In genomic region chr17:65519471-65519870, GRCh38 we compare ENCODE assay signal across 18 cellular contexts.
"Had no signal": no experiment of that assay in that cellular context is flagged by ENCODE, and none has a peak within 500 bp of the region (broad histone marks: within the 10 kb centered on the region; RNA-seq: fewer than 3 reads in every experiment).

No MANE protein-coding gene starts in this region.

- H3K4me1 Mint-ChIP-seq: activated B cell treated with CpG ODN at 0.5 μM for 24 hours had no signal

- H3K36me3 Mint-ChIP-seq: activated CD8-positive, alpha-beta memory T cell treated with anti-CD3 and anti-CD28 coated beads, Interleukin-2, amount 10 ng/mL, durations not matched to agents 7 days and 5 days; activated naive CD4-positive, alpha-beta T cell treated with anti-CD3 and anti-CD28 coated beads, Interleukin-2, amount 50 U/mL, for 24 hours had no signal

- DNase-seq: activated B cell treated with CpG ODN at 0.5 μM for 24 hours; activated CD4-positive, alpha-beta T cell treated with anti-CD3 and anti-CD28 coated beads, Interleukin-2, amount 50 U/mL, for 1 hour; activated CD8-positive, alpha-beta memory T cell treated with anti-CD3 and anti-CD28 coated beads, Interleukin-2, amount 10 ng/mL, durations not matched to agents 7 days and 5 days; activated effector memory CD4-positive, alpha-beta T cell treated with Interleukin-2 at 50 U/mL for 16 hours; activated T-cell treated with anti-CD3 and anti-CD28 coated beads, Interleukin-2, amount 50 U/mL, for 24 hours; body of pancreas; foreskin melanocyte; heart left ventricle; small intestine; stimulated activated naive CD4-positive, alpha-beta T cell; substantia nigra; transverse colon had no signal

- H3K9me3 ChIP-seq: body of pancreas, esophagus muscularis mucosa, heart left ventricle, neutrophil, right atrium auricular region, transverse colon had no signal

- H3K9me3 Mint-ChIP-seq: activated naive CD4-positive, alpha-beta T cell treated with anti-CD3 and anti-CD28 coated beads, Interleukin-2, amount 50 U/mL, for 24 hours; activated T-cell treated with anti-CD3 and anti-CD28 coated beads, Interleukin-2, amount 50 U/mL, for 24 hours; T-helper 1 cell treated with Interleukin-12 subunit alpha and Interleukin-12 subunit beta and Interleukin-4 antibody, amounts not matched to agents 30 μg/mL and 1 μg/mL, for 36 hours had no signal

- H3K27ac Mint-ChIP-seq: activated B cell treated with CpG ODN at 0.5 μM for 24 hours; activated CD8-positive, alpha-beta memory T cell treated with anti-CD3 and anti-CD28 coated beads, Interleukin-2, amount 10 ng/mL, durations not matched to agents 7 days and 5 days; activated T-cell treated with anti-CD3 and anti-CD28 coated beads, Interleukin-2, amount 50 U/mL, for 24 hours; T-helper 1 cell treated with Interleukin-12 subunit alpha and Interleukin-12 subunit beta and Interleukin-4 antibody, amounts not matched to agents 30 μg/mL and 1 μg/mL, for 36 hours had no signal

- ATAC-seq: activated CD8-positive, alpha-beta memory T cell treated with anti-CD3 and anti-CD28 coated beads, Interleukin-2, amount 10 ng/mL, durations not matched to agents 7 days and 5 days; body of pancreas; SK-N-SH treated with all-trans-retinoic acid at 6 μM for 48 hours had no signal

- H3K4me3 Mint-ChIP-seq: activated B cell treated with CpG ODN at 0.5 μM for 24 hours; activated CD8-positive, alpha-beta memory T cell treated with anti-CD3 and anti-CD28 coated beads, Interleukin-2, amount 10 ng/mL, durations not matched to agents 7 days and 5 days; activated naive CD4-positive, alpha-beta T cell treated with anti-CD3 and anti-CD28 coated beads, Interleukin-2, amount 50 U/mL, for 24 hours; activated T-cell treated with anti-CD3 and anti-CD28 coated beads, Interleukin-2, amount 50 U/mL, for 24 hours; T-helper 1 cell treated with Interleukin-12 subunit alpha and Interleukin-12 subunit beta and Interleukin-4 antibody, amounts not matched to agents 30 μg/mL and 1 μg/mL, for 36 hours had no signal

- H3K27me3 Mint-ChIP-seq: activated T-cell treated with anti-CD3 and anti-CD28 coated beads, Interleukin-2, amount 50 U/mL, for 24 hours had no signal
